16 cellular contexts compared by ENCODE assay signal in genomic region chr17:80742581-80743180, GRCh38.
A peak's percentile ranks its signal among the peaks of the same experiment; 100 is the strongest.
DNase-seq lines count a peak whose midpoint lies in the region; ATAC-seq and TF ChIP-seq lines count a peak whose summit lies in the region.
"Had no signal": no experiment of that assay in that cellular context is flagged by ENCODE, and none has a peak within 500 bp of the region (broad histone marks: within the 10 kb centered on the region; RNA-seq: fewer than 3 reads in every experiment).

No MANE protein-coding gene starts in this region.

- peak overlapping the region; percentile 84 for H3K27ac Mint-ChIP-seq in T-helper 2 cell treated with Interferon-gamma antibody and Interleukin-4, amounts not matched to agents 5 μg/mL and 100 μg/mL, for 36 hours
- peak overlapping the region in 4 of 8 donors; percentile 18 to 83 (median 53) for H3K27ac Mint-ChIP-seq in CD8-positive, alpha-beta memory T cell
- peak overlapping the region; percentile 61 for H3K27ac Mint-ChIP-seq in activated T-helper 1 cell treated with anti-CD3 and anti-CD28 coated beads, Interleukin-12 subunit alpha, Interleukin-12 subunit beta, Interleukin-2, Interleukin-4 antibody, amounts not matched to agents 30 ng/mL and 10 ng/mL and 1 ng/mL, durations not matched to agents 14 hours and 24 hours and 36 hours

- no peak for TF ChIP-seq POLR2A in spleen (IDR thresholded peaks at IDR 0.05)

- TF ChIP-seq CTCF in lower lobe of right lung (IDR thresholded peaks at IDR 0.05): no peak
- no peak for TF ChIP-seq CTCF in spleen (IDR thresholded peaks at IDR 0.05 in 8 of 11, conservative IDR thresholded peaks at IDR 0.05 in 3 of 11)

- ATAC-seq in lower lobe of right lung (peak; percentile 25 to 40), HG02884 (IDR thresholded peaks at IDR 0.05; ENCODE audit: unreplicated experiment) (no peak), GM19455 (IDR thresholded peaks at IDR 0.05; ENCODE audit: unreplicated experiment) (no peak)

- H3K4me3 Mint-ChIP-seq in T-helper 2 cell treated with Interferon-gamma antibody and Interleukin-4, amounts not matched to agents 5 μg/mL and 100 μg/mL, for 36 hours: peak overlapping the region; percentile 80
- H3K4me3 Mint-ChIP-seq in CD8-positive, alpha-beta memory T cell: peak overlapping the region in 4 of 7 donors; percentile 38 to 67 (median 51)
- H3K4me3 Mint-ChIP-seq in activated T-helper 1 cell treated with anti-CD3 and anti-CD28 coated beads, Interleukin-12 subunit alpha, Interleukin-12 subunit beta, Interleukin-2, Interleukin-4 antibody, amounts not matched to agents 30 ng/mL and 10 ng/mL and 1 ng/mL, durations not matched to agents 14 hours and 24 hours and 36 hours: peak overlapping the region; percentile 67

- intact Hi-C loops in activated T-helper 1 cell treated with anti-CD3 and anti-CD28 coated beads, Interleukin-12 subunit alpha, Interleukin-12 subunit beta, Interleukin-2, Interleukin-4 antibody, amounts not matched to agents 30 ng/mL and 10 ng/mL and 1 ng/mL, durations not matched to agents 14 hours and 24 hours and 36 hours (cut with micrococcal nuclease): no loop called here
- intact Hi-C loops in lower lobe of right lung (cut with DNase I): no loop called here
- intact Hi-C loops in spleen (cut with DNase I; ENCODE audit: low total_unique reads): no loop called here

- no peaks in the 10 kb centered on the region for H3K36me3 ChIP-seq in CD8-positive, alpha-beta memory T cell (ENCODE audit: insufficient read depth, low read length)
- H3K36me3 ChIP-seq in lower lobe of right lung: no peaks in the 10 kb centered on the region
- H3K36me3 ChIP-seq in spleen: peaks cover 0 to 24% (median 0%) of the 10 kb centered on the region in 6 donors

- H3K27ac ChIP-seq in CD8-positive, alpha-beta memory T cell (ENCODE audit: low read depth, low read length): no peak overlapping the region
- H3K27ac ChIP-seq in lower lobe of right lung (no peak overlapping the region), spleen (no peak overlapping the region)
- H3K27ac ChIP-seq: esophagus muscularis mucosa, testis had no signal

- peak overlapping the region; percentile 56 for H3K4me3 ChIP-seq in CD8-positive, alpha-beta memory T cell (ENCODE audit: low read length)
- H3K4me3 ChIP-seq in lower lobe of right lung: no peak overlapping the region
- no peak overlapping the region for H3K4me3 ChIP-seq in spleen
- H3K4me3 ChIP-seq: esophagus muscularis mucosa, testis had no signal

- WGBS in spleen, 5 donors: 57 to 96% (median 73%) methylated on average over 7 of the region's 7 CpGs

- H3K9me3 ChIP-seq in CD8-positive, alpha-beta memory T cell (ENCODE audit: low read length): no peaks in the 10 kb centered on the region
- no peaks in the 10 kb centered on the region for H3K9me3 ChIP-seq in lower lobe of right lung
- no peaks in the 10 kb centered on the region for H3K9me3 ChIP-seq in spleen
- H3K9me3 ChIP-seq: esophagus muscularis mucosa, testis had no signal

- H3K9me3 Mint-ChIP-seq in T-helper 2 cell treated with Interferon-gamma antibody and Interleukin-4, amounts not matched to agents 5 μg/mL and 100 μg/mL, for 36 hours: peaks cover 5% of the 10 kb centered on the region
- H3K9me3 Mint-ChIP-seq in CD8-positive, alpha-beta memory T cell: no peaks in the 10 kb centered on the region
- H3K9me3 Mint-ChIP-seq in activated T-helper 1 cell treated with anti-CD3 and anti-CD28 coated beads, Interleukin-12 subunit alpha, Interleukin-12 subunit beta, Interleukin-2, Interleukin-4 antibody, amounts not matched to agents 30 ng/mL and 10 ng/mL and 1 ng/mL, durations not matched to agents 14 hours and 24 hours and 36 hours: peaks cover 8% of the 10 kb centered on the region
- H3K9me3 Mint-ChIP-seq: naive B cell had no signal

- H3K36me3 Mint-ChIP-seq in T-helper 2 cell treated with Interferon-gamma antibody and Interleukin-4, amounts not matched to agents 5 μg/mL and 100 μg/mL, for 36 hours (ENCODE audit: low read depth): peaks cover 51% of the 10 kb centered on the region
- H3K36me3 Mint-ChIP-seq in CD8-positive, alpha-beta memory T cell: peaks cover 9 to 36% (median 11%) of the 10 kb centered on the region in 3 donors
- H3K36me3 Mint-ChIP-seq in activated T-helper 1 cell treated with anti-CD3 and anti-CD28 coated beads, Interleukin-12 subunit alpha, Interleukin-12 subunit beta, Interleukin-2, Interleukin-4 antibody, amounts not matched to agents 30 ng/mL and 10 ng/mL and 1 ng/mL, durations not matched to agents 14 hours and 24 hours and 36 hours (ENCODE audit: low read depth): peaks cover 45% of the 10 kb centered on the region

- H3K4me1 ChIP-seq in CD8-positive, alpha-beta memory T cell (ENCODE audit: insufficient read depth, low read length): peaks cover 36% of the 10 kb centered on the region
- H3K4me1 ChIP-seq in lower lobe of right lung (peaks cover 5% of the 10 kb centered on the region), spleen (peaks cover 3 to 37% (median 24%) of the 10 kb centered on the region in 6 donors)
- H3K4me1 ChIP-seq: testis had no signal

- CTCF ChIA-PET in CD8-positive, alpha-beta memory T cell (lab: Charles Lee): no interaction called here

- H3K27me3 Mint-ChIP-seq in T-helper 2 cell treated with Interferon-gamma antibody and Interleukin-4, amounts not matched to agents 5 μg/mL and 100 μg/mL, for 36 hours (ENCODE audit: low read depth): no peaks in the 10 kb centered on the region
- peaks cover 0 to 1% of the 10 kb centered on the region in 2 donors for H3K27me3 Mint-ChIP-seq in CD8-positive, alpha-beta memory T cell
- no peaks in the 10 kb centered on the region for H3K27me3 Mint-ChIP-seq in activated T-helper 1 cell treated with anti-CD3 and anti-CD28 coated beads, Interleukin-12 subunit alpha, Interleukin-12 subunit beta, Interleukin-2, Interleukin-4 antibody, amounts not matched to agents 30 ng/mL and 10 ng/mL and 1 ng/mL, durations not matched to agents 14 hours and 24 hours and 36 hours (ENCODE audit: insufficient read depth)
- H3K27me3 Mint-ChIP-seq: naive B cell had no signal

- H3K4me1 Mint-ChIP-seq in T-helper 2 cell treated with Interferon-gamma antibody and Interleukin-4, amounts not matched to agents 5 μg/mL and 100 μg/mL, for 36 hours (ENCODE audit: low read depth): peaks cover 47% of the 10 kb centered on the region
- H3K4me1 Mint-ChIP-seq in CD8-positive, alpha-beta memory T cell: peaks cover 20 to 60% (median 46%) of the 10 kb centered on the region in 3 donors
- H3K4me1 Mint-ChIP-seq in activated T-helper 1 cell treated with anti-CD3 and anti-CD28 coated beads, Interleukin-12 subunit alpha, Interleukin-12 subunit beta, Interleukin-2, Interleukin-4 antibody, amounts not matched to agents 30 ng/mL and 10 ng/mL and 1 ng/mL, durations not matched to agents 14 hours and 24 hours and 36 hours (ENCODE audit: low read depth): peaks cover 68% of the 10 kb centered on the region

- POLR2A ChIA-PET in CD8-positive, alpha-beta memory T cell (lab: Charles Lee): no interaction called here

- no peak for DNase-seq in T-helper 2 cell treated with Interferon-gamma antibody and Interleukin-4, amounts not matched to agents 5 μg/mL and 100 μg/mL, for 36 hours (ENCODE audit: low spot score)
- DNase-seq in T-helper 2 cell (no peak), lower lobe of right lung (no peak), spleen (no peak)
- DNase-seq in CD8-positive, alpha-beta memory T cell: no peak
- no peak for DNase-seq in activated T-helper 1 cell treated with anti-CD3 and anti-CD28 coated beads, Interleukin-12 subunit alpha, Interleukin-12 subunit beta, Interleukin-2, Interleukin-4 antibody, amounts not matched to agents 30 ng/mL and 10 ng/mL and 1 ng/mL, durations not matched to agents 14 hours and 24 hours and 36 hours (ENCODE audit: low spot score)
- DNase-seq: ACHN, dermis blood vessel endothelial cell, GDM1, KG1, naive B cell, NCI-H226, testis had no signal

- H3K27me3 ChIP-seq in CD8-positive, alpha-beta memory T cell (ENCODE audit: insufficient read depth, low read length, poor library complexity, severe bottlenecking): no peaks in the 10 kb centered on the region
- no peaks in the 10 kb centered on the region for H3K27me3 ChIP-seq in lower lobe of right lung (ENCODE audit: low read depth)
- no peaks in the 10 kb centered on the region for H3K27me3 ChIP-seq in spleen (replicated peaks in 1 of 7)
- H3K27me3 ChIP-seq: esophagus muscularis mucosa, testis had no signal

Comparison
In these comparisons a context has a peak if more than half of its experiments do, and no peak if none do; other contexts are left out.
1. ATAC-seq: peak in lower lobe of right lung (2 of 2); none in HG02884 (single experiment) and GM19455 (single experiment).
2. Peak in every context shown above with its lines, with median percentiles within 50 percentile points of each other: H3K4me3 Mint-ChIP-seq.